In the genomic region with DNA sequence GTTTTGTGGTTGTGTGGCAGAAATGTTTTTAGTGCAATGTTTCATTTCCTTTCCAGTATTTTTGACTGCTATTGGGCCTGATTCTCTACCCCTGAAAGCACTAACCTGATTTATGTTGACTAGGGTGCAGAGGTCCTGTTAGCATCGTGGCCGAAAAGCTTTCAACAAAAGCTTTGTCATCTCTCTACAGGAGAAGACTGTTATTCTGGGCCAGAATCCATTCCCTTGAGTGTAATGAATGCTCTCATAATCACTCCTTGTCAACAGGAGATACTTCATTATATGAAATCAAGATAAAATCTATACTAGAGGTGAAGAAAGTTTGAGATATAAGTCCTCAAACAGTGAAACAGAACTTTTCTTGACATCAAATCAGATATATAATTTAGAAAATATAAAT, we compare ENCODE assay signal across 19 cellular contexts.
DNase-seq lines count a peak whose midpoint lies in the region; ATAC-seq, FAIRE-seq and TF ChIP-seq lines count a peak whose summit lies in the region.
"Had no signal": no experiment of that assay in that cellular context is flagged by ENCODE, and none has a peak within 500 bp of the region (broad histone marks: within the 10 kb centered on the region; RNA-seq: fewer than 3 reads in every experiment).

No MANE protein-coding gene starts in this region.

- in situ Hi-C loops in astrocyte of the spinal cord (cut with HindIII; ENCODE audit: low sequenced_read_pairs), result no loop called here

- peaks cover 12% of the 10 kb centered on the region for H3K4me1 ChIP-seq in ACC112 (ENCODE audit: control insufficient read depth, insufficient read depth, low read length, unreplicated experiment)

- no peaks in the 10 kb centered on the region for H3K36me3 ChIP-seq in ACC112 (ENCODE audit: insufficient read depth, low read length)
- H3K36me3 ChIP-seq: MG63 had no signal

- peak overlapping the region; percentile 41 for H2AFZ ChIP-seq in ACC112 (ENCODE audit: low read length, unreplicated experiment)

- H3K79me2 ChIP-seq in ACC112 (ENCODE audit: control insufficient read depth, insufficient read depth, low read length, unreplicated experiment), result no peaks in the 10 kb centered on the region

- H3K27ac ChIP-seq in ACC112 (ENCODE audit: low read depth, low read length), result no peak overlapping the region

- TF ChIP-seq POLR2A in GM12891 (IDR thresholded peaks at IDR 0.05; ENCODE audit: low read depth, low read length), result no peak

- FAIRE-seq in GM12891 (lab: Jason Lieb, UNC), result no peak
- FAIRE-seq: GM12892 had no signal

- H3K4me3 ChIP-seq in ACC112 (ENCODE audit: low read depth, low read length), result no peak overlapping the region
- H3K4me3 ChIP-seq in astrocyte of the spinal cord (ENCODE audit: low read depth, low read length), result no peak overlapping the region
- H3K4me3 ChIP-seq: MG63 had no signal

- no peak for ATAC-seq in GM19351 (IDR thresholded peaks at IDR 0.05; ENCODE audit: unreplicated experiment)
- ATAC-seq: HCT116, Right ventricle myocardium inferior had no signal

- DNase-seq in GM12891 (ENCODE audit: insufficient read length, low spot score) (no peak), astrocyte of the spinal cord (ENCODE audit: low read depth, low spot score) (peak; percentile 53), left kidney (ENCODE audit: low read depth, low spot score) (peak; percentile 58), 8988T (no peak), SIG-M5 (lab: John Stamatoyannopoulos, UW) (no peak), occipital lobe (lab: John Stamatoyannopoulos, UW) (no peak)
- DNase-seq: ACHN, KG1, NCI-H1092 treated with DMSO at 0.1 percent for 48 hours, NCI-H1694, NCI-H2107, NCI-H226, NCI-H526 treated with DMSO at 0.1 percent for 48 hours had no signal

- no peaks in the 10 kb centered on the region for H3K27me3 ChIP-seq in ACC112 (ENCODE audit: insufficient read depth, low read length)
- H3K27me3 ChIP-seq: MG63 had no signal

- TF ChIP-seq CTCF in astrocyte of the spinal cord (IDR thresholded peaks at IDR 0.05; ENCODE audit: low read depth, low read length), result no peak

TF ChIP-seq in GM12891, 5 proteins besides CTCF, POLR2A, EP300 and RAD21:
- no peak for TF ChIP-seq TAF1 (IDR thresholded peaks at IDR 0.05; ENCODE audit: low read depth, low read length)
- no peak for TF ChIP-seq POU2F2 (IDR thresholded peaks at IDR 0.05; ENCODE audit: low read depth, low read length)
- TF ChIP-seq PAX5 (IDR thresholded peaks at IDR 0.05; ENCODE audit: insufficient read depth, low read length, severe bottlenecking), result no peak
- peak; percentile 17; the same call in 1 of the 2 replicates for TF ChIP-seq SPI1 (IDR thresholded peaks at IDR 0.05; ENCODE audit: low read depth, low read length)
TF ChIP-seq in GM12891: peak in this region for 1.

Comparison
In these comparisons a context has a peak if more than half of its experiments do, and no peak if none do; other contexts are left out.
1. DNase-seq: peak in astrocyte of the spinal cord (single experiment) and left kidney (single experiment); none in GM12891 (single experiment), 8988T (single experiment), SIG-M5 (single experiment) and occipital lobe (single experiment).